In the genomic region with DNA sequence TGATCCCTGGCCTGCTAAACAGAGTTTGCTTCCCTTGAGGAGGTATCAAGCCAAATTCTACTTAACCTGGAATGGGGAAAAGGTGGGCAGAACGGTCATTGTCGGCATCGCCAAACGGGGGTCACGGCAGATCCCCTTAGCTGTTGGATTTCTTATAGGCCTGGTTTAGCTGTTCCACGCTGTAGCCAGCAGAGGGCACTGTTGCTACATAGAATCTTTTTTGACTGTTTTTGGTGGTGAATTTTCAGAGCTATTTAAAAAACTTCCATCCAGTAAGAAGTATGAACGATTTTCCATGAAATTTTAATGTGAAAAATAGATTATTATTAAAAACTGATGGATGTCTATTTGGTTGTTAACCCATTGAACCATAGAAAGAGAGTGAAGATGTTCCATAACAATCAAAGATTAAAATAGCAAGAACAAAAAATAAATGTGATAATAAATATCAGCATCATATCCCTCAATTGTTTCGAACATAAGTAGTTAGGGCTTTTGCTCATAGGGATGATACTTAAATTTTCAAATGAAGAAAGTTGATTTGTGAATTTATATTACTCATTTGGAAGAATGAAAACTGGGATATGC, we compare ENCODE assay signal across 8 cellular contexts. TPM values are rescaled to one million over a fixed set of nuclear protein-coding genes. Genes with fewer than 3 reads are reported as not detected.
A peak's percentile ranks its signal among the peaks of the same experiment; 100 is the strongest.
DNase-seq lines count a peak whose midpoint lies in the region; ATAC-seq, FAIRE-seq and TF ChIP-seq lines count a peak whose summit lies in the region.

No MANE protein-coding gene starts in this region.

- peak; percentile 47 for FAIRE-seq in GM12891 (lab: Jason Lieb, UNC)
- peak; percentile 63 for FAIRE-seq in frontal cortex (lab: Jason Lieb, UNC)

- no peaks in the 10 kb centered on the region for H3K36me3 ChIP-seq in osteoblast (ENCODE audit: insufficient read depth, low read length)

- no peak for ATAC-seq in activated CD8-positive, alpha-beta memory T cell treated with anti-CD3 and anti-CD28 coated beads, Interleukin-2, amount 10 ng/mL, durations not matched to agents 7 days and 5 days
- ATAC-seq in HG03469 (IDR thresholded peaks at IDR 0.05; ENCODE audit: unreplicated experiment) (no peak), GM19035 (IDR thresholded peaks at IDR 0.05; ENCODE audit: unreplicated experiment) (no peak)

- no peak overlapping the region for H3K4me3 Mint-ChIP-seq in activated CD8-positive, alpha-beta memory T cell treated with anti-CD3 and anti-CD28 coated beads, Interleukin-2, amount 10 ng/mL, durations not matched to agents 7 days and 5 days

- peaks cover 16% of the 10 kb centered on the region for H3K27me3 Mint-ChIP-seq in activated CD8-positive, alpha-beta memory T cell treated with anti-CD3 and anti-CD28 coated beads, Interleukin-2, amount 10 ng/mL, durations not matched to agents 7 days and 5 days

- H3K27me3 ChIP-seq in osteoblast (ENCODE audit: insufficient read depth, low read length): no peaks in the 10 kb centered on the region

- no peaks in the 10 kb centered on the region for H3K36me3 Mint-ChIP-seq in activated CD8-positive, alpha-beta memory T cell treated with anti-CD3 and anti-CD28 coated beads, Interleukin-2, amount 10 ng/mL, durations not matched to agents 7 days and 5 days

- no peak for TF ChIP-seq POLR2A in GM12891 (IDR thresholded peaks at IDR 0.05; ENCODE audit: low read depth, low read length)

- H3K27ac Mint-ChIP-seq in activated CD8-positive, alpha-beta memory T cell treated with anti-CD3 and anti-CD28 coated beads, Interleukin-2, amount 10 ng/mL, durations not matched to agents 7 days and 5 days: no peak overlapping the region

- no peaks in the 10 kb centered on the region for H3K9me3 ChIP-seq in osteoblast (ENCODE audit: low read depth, low read length)

- H3K9me3 Mint-ChIP-seq in activated CD8-positive, alpha-beta memory T cell treated with anti-CD3 and anti-CD28 coated beads, Interleukin-2, amount 10 ng/mL, durations not matched to agents 7 days and 5 days (ENCODE audit: low read depth): no peaks in the 10 kb centered on the region

- H3K4me1 ChIP-seq in osteoblast (ENCODE audit: insufficient read depth, low read length): peaks cover 14% of the 10 kb centered on the region

- H2AFZ ChIP-seq in osteoblast (ENCODE audit: low read length): peak overlapping the region; percentile 82

- H3K27ac ChIP-seq in osteoblast (ENCODE audit: low read depth, low read length): peak overlapping the region; percentile 84

- CTCF ChIA-PET in activated CD8-positive, alpha-beta memory T cell treated with anti-CD3 and anti-CD28 coated beads, Interleukin-2, amount 10 ng/mL, durations not matched to agents 7 days and 5 days (lab: Charles Lee): interaction anchor here (1.0 kb wide), 1 partner anchor 264 kb away, joined by 3 read pairs; no protein-coding TSS in a partner anchor

- peak overlapping the region; percentile 68 for H3K4me2 ChIP-seq in osteoblast (ENCODE audit: insufficient read depth, low read length)

- peak; percentile 21 for DNase-seq in AG20443 (ENCODE audit: low spot score)
- no peak for DNase-seq in GM12891 (ENCODE audit: insufficient read length, low spot score)
- peak; percentile 7 for DNase-seq in NCI-H1105 (lab: John Stamatoyannopoulos, UW)
- peak; percentile 48 for DNase-seq in activated CD8-positive, alpha-beta memory T cell treated with anti-CD3 and anti-CD28 coated beads, Interleukin-2, amount 10 ng/mL, durations not matched to agents 7 days and 5 days
- no peak for DNase-seq in frontal cortex (ENCODE audit: low spot score in 2 of 2)
- DNase-seq in osteoblast (ENCODE audit: insufficient read length, low spot score, missing footprints): peak; percentile 75

- H3K79me2 ChIP-seq in osteoblast (ENCODE audit: insufficient read depth, low read length): peaks cover 28% of the 10 kb centered on the region

- peak overlapping the region; percentile 75 for H3K4me3 ChIP-seq in osteoblast (ENCODE audit: insufficient read depth, low read length)

- no peaks in the 10 kb centered on the region for H3K4me1 Mint-ChIP-seq in activated CD8-positive, alpha-beta memory T cell treated with anti-CD3 and anti-CD28 coated beads, Interleukin-2, amount 10 ng/mL, durations not matched to agents 7 days and 5 days

- peak; percentile 94 for TF ChIP-seq CTCF in osteoblast (IDR thresholded peaks at IDR 0.05; ENCODE audit: extremely low read depth, low read depth, low read length)

- H4K20me1 ChIP-seq in osteoblast (ENCODE audit: insufficient read depth, low read length): peaks cover 3% of the 10 kb centered on the region

TF ChIP-seq in GM12891, 5 proteins besides CTCF, POLR2A, EP300 and RAD21:
- TF ChIP-seq POU2F2 (IDR thresholded peaks at IDR 0.05; ENCODE audit: low read depth, low read length) (no peak), SPI1 (IDR thresholded peaks at IDR 0.05; ENCODE audit: low read depth, low read length) (no peak), TAF1 (IDR thresholded peaks at IDR 0.05; ENCODE audit: low read depth, low read length) (no peak), PAX5 (IDR thresholded peaks at IDR 0.05; ENCODE audit: insufficient read depth, low read length, severe bottlenecking) (no peak), POLR2AphosphoS5 (IDR thresholded peaks at IDR 0.05; ENCODE audit: low read depth, low read length) (no peak)

RNA-seq across cellular contexts. Expression of a gene that starts 56.6 kb away (rescaled TPM):
- 0.04 TPM for polyA plus RNA-seq in GM12891 (2012; ENCODE audit: low read depth, missing spikeins)
- 1 to 10 TPM in 1 of 2 experiments, not detected in 1; 4.8 TPM for total RNA-seq in activated CD8-positive, alpha-beta memory T cell treated with anti-CD3 and anti-CD28 coated beads, Interleukin-2, amount 10 ng/mL, durations not matched to agents 7 days and 5 days
- total RNA-seq in frontal cortex: 15.9 TPM
- 9.4 and 10.1 TPM in 2 replicates for total RNA-seq in osteoblast

Comparison
In these comparisons a context has a peak if more than half of its experiments do, and no peak if none do; other contexts are left out.
1. DNase-seq: peak in AG20443 (single experiment), NCI-H1105 (single experiment), activated CD8-positive, alpha-beta memory T cell treated with anti-CD3 and anti-CD28 coated beads, Interleukin-2, amount 10 ng/mL, durations not matched to agents 7 days and 5 days (single experiment) and osteoblast (single experiment); none in GM12891 (single experiment) and frontal cortex (0 of 2).